ENCODE assay signal across 13 cellular contexts in genomic region chr4:185282968-185283367, GRCh38.
DNase-seq lines count a peak whose midpoint lies in the region; ATAC-seq and TF ChIP-seq lines count a peak whose summit lies in the region.
"Had no signal": no experiment of that assay in that cellular context is flagged by ENCODE, and none has a peak within 500 bp of the region (broad histone marks: within the 10 kb centered on the region; RNA-seq: fewer than 3 reads in every experiment).

No MANE protein-coding gene starts in this region.

- peak; percentile 94 to 95 for ATAC-seq in lower lobe of right lung
- ATAC-seq: stimulated activated naive B cell treated with anti-CD40 and anti-IgM and Interleukin-4, amounts not matched to agents 10 μg/mL and 1 μg/mL and 100 μg/mL, for 72 hours had no signal

- TF ChIP-seq POLR2A in testis (IDR thresholded peaks at IDR 0.05): no peak

- H3K9me3 ChIP-seq in lower lobe of right lung (no peaks in the 10 kb centered on the region), testis (no peaks in the 10 kb centered on the region)

- DNase-seq in AG10803 (ENCODE audit: low read depth) (no peak), LNCaP clone FGC (ENCODE audit: low read depth) (peak; percentile 35), cardiac fibroblast (ENCODE audit: low read depth in 2 of 2) (peak; percentile 21 to 24), lower lobe of right lung (no peak), NCI-H2227 (lab: John Stamatoyannopoulos, UW; ENCODE audit: unreplicated experiment) (no peak), NCI-H774 (lab: John Stamatoyannopoulos, UW) (no peak), testis (no peak)
- DNase-seq in activated CD8-positive, alpha-beta memory T cell treated with anti-CD3 and anti-CD28 coated beads for 24 hours: no peak
- DNase-seq: activated CD4-positive, alpha-beta T cell treated with anti-CD3 and anti-CD28 coated beads, Interleukin-2, amount 10 ng/mL, durations not matched to agents 24 days and 14 days; GDM1; NCI-H2029 treated with DMSO at 0.1 percent for 48 hours; stimulated activated CD4-positive, alpha-beta T cell treated with anti-CD3 and anti-CD28 coated beads, Interleukin-4, amount 100 ng/mL, for 1 hour; stimulated activated naive B cell treated with anti-CD40 and anti-IgM and Interleukin-4, amounts not matched to agents 10 μg/mL and 1 μg/mL and 100 μg/mL, for 72 hours had no signal

- 90 to 96% methylated on average over 1 of the region's 1 CpG for WGBS in testis, 2 donors

- 0 out of 2 replicates have a peak, but pooled peaks have one; percentile 3 for TF ChIP-seq CTCF in AG10803 (conservative IDR thresholded peaks at IDR 0.05; ENCODE audit: low read length)
- TF ChIP-seq CTCF in LNCaP clone FGC (IDR thresholded peaks at IDR 0.05; ENCODE audit: control insufficient read depth, extremely low read depth, insufficient read depth): no peak
- no peak for TF ChIP-seq CTCF in cardiac fibroblast (IDR thresholded peaks at IDR 0.05; ENCODE audit: low read depth, low read length)
- TF ChIP-seq CTCF in lower lobe of right lung (IDR thresholded peaks at IDR 0.05): no peak
- no peak for TF ChIP-seq CTCF in testis (IDR thresholded peaks at IDR 0.05)

- intact Hi-C loops in lower lobe of right lung (cut with DNase I) (no loop called here), testis (cut with DNase I; ENCODE audit: low total_unique reads) (no loop called here)

- H3K4me3 ChIP-seq in AG10803 (ENCODE audit: low read length) (no peak overlapping the region), LNCaP clone FGC (ENCODE audit: low read depth, low read length) (no peak overlapping the region), cardiac fibroblast (replicated peaks in 1 of 2; ENCODE audit: low read depth in 2 of 2, low read length in 2 of 2) (no peak overlapping the region), lower lobe of right lung (no peak overlapping the region), testis (no peak overlapping the region)

- peaks cover 18% of the 10 kb centered on the region for H3K4me1 ChIP-seq in lower lobe of right lung
- peaks cover 17% of the 10 kb centered on the region for H3K4me1 ChIP-seq in testis

- no peaks in the 10 kb centered on the region for H3K36me3 ChIP-seq in lower lobe of right lung
- H3K36me3 ChIP-seq in testis (ENCODE audit: low read depth, missing control alignments): no peaks in the 10 kb centered on the region

- H3K27ac ChIP-seq in lower lobe of right lung (peak overlapping the region; percentile 29), testis (no peak overlapping the region)

- H3K27me3 ChIP-seq in lower lobe of right lung (ENCODE audit: low read depth) (no peaks in the 10 kb centered on the region), testis (no peaks in the 10 kb centered on the region)

Comparison
In these comparisons a context has a peak if more than half of its experiments do, and no peak if none do; other contexts are left out.
1. DNase-seq: peak in LNCaP clone FGC (single experiment) and cardiac fibroblast (2 of 2); none in AG10803 (single experiment), lower lobe of right lung (single experiment), NCI-H2227 (single experiment), activated CD8-positive, alpha-beta memory T cell treated with anti-CD3 and anti-CD28 coated beads for 24 hours (single experiment), NCI-H774 (single experiment) and testis (single experiment).